29 cellular contexts compared by ENCODE assay signal in the genomic region with DNA sequence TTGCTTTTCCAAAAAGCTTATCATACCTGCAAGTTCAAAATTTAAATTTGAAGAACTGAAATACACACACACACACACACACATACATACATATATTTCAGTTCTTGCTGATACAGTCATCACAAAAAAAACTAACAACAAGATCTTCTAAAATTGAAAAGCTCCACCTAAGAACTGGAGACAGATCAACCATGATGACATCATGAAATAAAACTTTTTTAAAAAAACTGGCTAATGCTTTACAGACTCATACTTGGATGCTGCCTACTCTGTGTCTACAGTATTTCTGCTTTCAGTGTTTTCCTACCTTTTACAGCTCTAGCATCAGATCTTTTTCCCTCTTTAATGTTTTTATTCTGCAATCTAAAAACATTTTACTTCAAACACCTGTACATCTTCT.
"Had no signal": no experiment of that assay in that cellular context is flagged by ENCODE, and none has a peak within 500 bp of the region (broad histone marks: within the 10 kb centered on the region; RNA-seq: fewer than 3 reads in every experiment).

No MANE protein-coding gene starts in this region.

- H3K27me3 ChIP-seq: brain microvascular endothelial cell, esophagus muscularis mucosa, foreskin keratinocyte, gastrocnemius medialis, heart left ventricle had no signal

- DNase-seq: activated CD4-positive, alpha-beta memory T cell treated with anti-CD3 and anti-CD28 coated beads, Interleukin-2, amount 10 ng/mL, durations not matched to agents 7 days and 5 days; activated CD4-positive, alpha-beta T cell treated with anti-CD3 and anti-CD28 coated beads for 4 hours; activated CD4-positive, alpha-beta T cell treated with anti-CD3 and anti-CD28 coated beads, Interleukin-2, amount 10 ng/mL, durations not matched to agents 7 days and 5 days; activated CD4-positive, alpha-beta T cell treated with anti-CD3 and anti-CD28 coated beads, Interleukin-2, amount 50 U/mL, for 4 hours; activated CD4-positive, CD25-positive, alpha-beta regulatory T cell; activated CD4-positive, CD25-positive, alpha-beta regulatory T cell treated with anti-CD3 and anti-CD28 coated beads, Interleukin-2, amount 50 U/mL, for 72 hours; activated CD8-positive, alpha-beta memory T cell treated with anti-CD3 and anti-CD28 coated beads, Interleukin-2, amount 50 U/mL, for 48 hours; activated gamma-delta T cell; activated naive CD4-positive, alpha-beta T cell; activated naive CD4-positive, alpha-beta T cell treated with anti-CD3 and anti-CD28 coated beads, Interleukin-2, amount 10 ng/mL, durations not matched to agents 7 days and 5 days; activated naive CD8-positive, alpha-beta T cell treated with anti-CD3 and anti-CD28 coated beads, Interleukin-2, amount 10 ng/mL, durations not matched to agents 7 days and 5 days; activated T-cell treated with anti-CD3 and anti-CD28 coated beads for 4 hours; activated T-cell treated with anti-CD3 and anti-CD28 coated beads, Interleukin-2, amount 50 U/mL, for 24 hours; activated T-cell treated with anti-CD3 and anti-CD28 coated beads, Interleukin-2, amount 50 U/mL, for 72 hours; amniotic stem cell; anterior cingulate cortex; brain microvascular endothelial cell; cortex of kidney; dermis blood vessel endothelial cell; effector CD4-positive, alpha-beta T cell; effector memory CD8-positive, alpha-beta T cell; erythroblast; foreskin keratinocyte; gastrocnemius medialis; glutamatergic neuron; heart left ventricle; T-helper 2 cell had no signal

- H3K4me1 ChIP-seq: foreskin keratinocyte, gastrocnemius medialis, heart left ventricle had no signal

- H3K36me3 ChIP-seq: brain microvascular endothelial cell, esophagus muscularis mucosa, gastrocnemius medialis, heart left ventricle had no signal

- H3K9me3 ChIP-seq: gastrocnemius medialis had no signal

- H3K27ac ChIP-seq: brain microvascular endothelial cell, esophagus muscularis mucosa, foreskin keratinocyte, gastrocnemius medialis, heart left ventricle had no signal

- ATAC-seq: activated naive CD4-positive, alpha-beta T cell treated with anti-CD3 and anti-CD28 coated beads, Interleukin-2, amount 50 U/mL, for 72 hours; activated T-cell treated with anti-CD3 and anti-CD28 coated beads, Interleukin-2, amount 50 U/mL, for 72 hours; effector memory CD8-positive, alpha-beta T cell; foreskin keratinocyte; gastrocnemius medialis; heart left ventricle had no signal

- H3K4me3 ChIP-seq: esophagus muscularis mucosa, gastrocnemius medialis, heart left ventricle had no signal
